ENCODE assay signal across 1 cellular context in the genomic region with DNA sequence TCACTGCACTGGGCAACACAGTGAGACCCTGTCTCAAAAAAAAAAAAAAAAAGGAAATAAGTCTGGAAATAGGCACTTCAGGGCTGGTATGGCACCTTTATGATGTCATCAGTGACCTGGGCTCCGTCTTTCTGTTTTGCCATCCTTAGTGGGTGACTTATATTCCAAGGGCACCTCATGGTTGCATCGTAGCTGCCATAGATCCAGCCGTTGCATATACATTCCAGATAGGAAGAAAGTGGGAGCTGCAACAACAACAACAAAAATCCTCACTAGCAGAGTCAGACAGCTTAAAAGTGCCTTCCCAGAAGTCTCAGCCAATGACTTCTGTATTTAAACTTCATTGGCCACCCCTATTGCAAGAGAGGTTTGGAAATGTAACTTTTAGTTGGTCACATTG.
TF ChIP-seq lines count a peak whose summit lies in the region.

No MANE protein-coding gene starts in this region.

TF ChIP-seq in K562, 482 proteins besides CTCF, POLR2A, EP300 and RAD21:
- TF ChIP-seq STAT6 (CRISPR knock-in tag; IDR thresholded peaks at IDR 0.05) (no peak), RBM25 (IDR thresholded peaks at IDR 0.05; ENCODE audit: low read depth, low read length, severe bottlenecking) (peak; percentile 94), PML (IDR thresholded peaks at IDR 0.05; ENCODE audit: low read length) (no peak), ZNF354B (CRISPR knock-in tag; IDR thresholded peaks at IDR 0.05) (no peak), ZNF121 (CRISPR knock-in tag; conservative IDR thresholded peaks at IDR 0.05) (peak; percentile 59; the same call in 1 of the 2 replicates), BCOR (IDR thresholded peaks at IDR 0.05) (peak; percentile 54), KDM1A (IDR thresholded peaks at IDR 0.05) (0 out of 4 replicates have a peak, but pooled peaks of 1 of the 2 experiments have one; percentile 19), HLTF (IDR thresholded peaks at IDR 0.05) (0 out of 2 replicates have a peak, but pooled peaks have one; percentile 56), ZNF318 (IDR thresholded peaks at IDR 0.05; ENCODE audit: borderline replicate concordance in 1 of 2, low read depth in 1 of 2) (no peak), THRAP3 (IDR thresholded peaks at IDR 0.05; ENCODE audit: borderline replicate concordance) (no peak), KLF16 (IDR thresholded peaks at IDR 0.05) (no peak), TAF1 (IDR thresholded peaks at IDR 0.05; ENCODE audit: control insufficient read depth, extremely low read depth, insufficient read depth, low read length, severe bottlenecking) (no peak), SMARCA5 (IDR thresholded peaks at IDR 0.05) (peak; percentile 58; the same call in 1 of the 2 replicates), MTF1 (CRISPR knock-in tag; IDR thresholded peaks at IDR 0.05; ENCODE audit: borderline replicate concordance) (no peak)
